Comparison of ENCODE assay signal across 9 cellular contexts in genomic region chr10:3807221-3807927, GRCh38. TPM values are rescaled to one million over a fixed set of nuclear protein-coding genes. Genes with fewer than 3 reads are reported as not detected.
DNase-seq lines count a peak whose midpoint lies in the region; ATAC-seq and TF ChIP-seq lines count a peak whose summit lies in the region.
"Had no signal": no experiment of that assay in that cellular context is flagged by ENCODE, and none has a peak within 500 bp of the region (broad histone marks: within the 10 kb centered on the region; RNA-seq: fewer than 3 reads in every experiment).

No MANE protein-coding gene starts in this region.

- no peaks in the 10 kb centered on the region for H3K9me3 ChIP-seq in RWPE2 (ENCODE audit: severe bottlenecking)
- H3K9me3 ChIP-seq in stomach: no peaks in the 10 kb centered on the region

- peak overlapping the region; percentile 98 for H3K27ac Mint-ChIP-seq in activated T-cell treated with anti-CD3 and anti-CD28 coated beads, Interleukin-2, amount 50 U/mL, for 24 hours
- H3K27ac Mint-ChIP-seq: stimulated activated memory B cell treated with anti-CD40 and anti-IgM and Interleukin-4, amounts not matched to agents 10 μg/mL and 1 μg/mL and 100 μg/mL, for 72 hours had no signal

- TF ChIP-seq POLR2A in stomach (IDR thresholded peaks at IDR 0.05): no peak

- ATAC-seq in RWPE2 (ENCODE audit: low read depth) (no peak), foreskin keratinocyte (no peak), HG03469 (IDR thresholded peaks at IDR 0.05; ENCODE audit: unreplicated experiment) (no peak), HG03378 (IDR thresholded peaks at IDR 0.05; ENCODE audit: unreplicated experiment) (no peak)
- ATAC-seq: stimulated activated memory B cell treated with anti-CD40 and anti-IgM and Interleukin-4, amounts not matched to agents 10 μg/mL and 1 μg/mL and 100 μg/mL, for 72 hours had no signal

- no peaks in the 10 kb centered on the region for H3K27me3 Mint-ChIP-seq in activated T-cell treated with anti-CD3 and anti-CD28 coated beads, Interleukin-2, amount 50 U/mL, for 24 hours
- H3K27me3 Mint-ChIP-seq: stimulated activated memory B cell treated with anti-CD40 and anti-IgM and Interleukin-4, amounts not matched to agents 10 μg/mL and 1 μg/mL and 100 μg/mL, for 72 hours had no signal

- no peaks in the 10 kb centered on the region for H3K9me3 Mint-ChIP-seq in activated T-cell treated with anti-CD3 and anti-CD28 coated beads, Interleukin-2, amount 50 U/mL, for 24 hours
- H3K9me3 Mint-ChIP-seq: stimulated activated memory B cell treated with anti-CD40 and anti-IgM and Interleukin-4, amounts not matched to agents 10 μg/mL and 1 μg/mL and 100 μg/mL, for 72 hours had no signal

- no peaks in the 10 kb centered on the region for H3K36me3 Mint-ChIP-seq in activated T-cell treated with anti-CD3 and anti-CD28 coated beads, Interleukin-2, amount 50 U/mL, for 24 hours (ENCODE audit: low read depth)
- H3K36me3 Mint-ChIP-seq: stimulated activated memory B cell treated with anti-CD40 and anti-IgM and Interleukin-4, amounts not matched to agents 10 μg/mL and 1 μg/mL and 100 μg/mL, for 72 hours had no signal

- no peaks in the 10 kb centered on the region for H3K4me1 Mint-ChIP-seq in activated T-cell treated with anti-CD3 and anti-CD28 coated beads, Interleukin-2, amount 50 U/mL, for 24 hours (ENCODE audit: low read depth)

- H3K27me3 ChIP-seq in RWPE2 (ENCODE audit: insufficient read depth, poor library complexity, severe bottlenecking): no peaks in the 10 kb centered on the region
- no peaks in the 10 kb centered on the region for H3K27me3 ChIP-seq in foreskin keratinocyte
- H3K27me3 ChIP-seq in stomach: no peaks in the 10 kb centered on the region

- intact Hi-C loops in stomach (cut with DNase I; ENCODE audit: low total_unique reads): no loop called here

- H3K4me3 ChIP-seq in RWPE2 (ENCODE audit: severe bottlenecking) (no peak overlapping the region), stomach (no peak overlapping the region)

- no peak for DNase-seq in activated T-cell treated with anti-CD3 and anti-CD28 coated beads, Interleukin-2, amount 50 U/mL, for 24 hours
- DNase-seq in activated T-cell treated with anti-CD3 and anti-CD28 coated beads for 4 hours (no peak), RWPE2 (ENCODE audit: low spot score) (no peak), foreskin keratinocyte (no peak), stomach (no peak), kidney glomerular epithelial cell (lab: John Stamatoyannopoulos, UW) (no peak)

- H3K4me1 ChIP-seq in RWPE2 (ENCODE audit: insufficient read depth, poor library complexity, severe bottlenecking) (peaks cover 61% of the 10 kb centered on the region), foreskin keratinocyte (peaks cover 42% of the 10 kb centered on the region), stomach (peaks cover 69 to 97% (median 78%) of the 10 kb centered on the region in 4 donors)

- H3K27ac ChIP-seq in RWPE2 (ENCODE audit: poor library complexity, severe bottlenecking) (peak overlapping the region; percentile 100), foreskin keratinocyte (peak overlapping the region; percentile 99), stomach (peak overlapping the region; percentile 69 to 94 (median 91))

- TF ChIP-seq CTCF in RWPE2 (IDR thresholded peaks at IDR 0.05; ENCODE audit: poor library complexity, severe bottlenecking) (no peak), foreskin keratinocyte (conservative IDR thresholded peaks at IDR 0.05) (no peak), stomach (IDR thresholded peaks at IDR 0.05) (no peak)

- H3K36me3 ChIP-seq in RWPE2 (ENCODE audit: low read depth): no peaks in the 10 kb centered on the region
- no peaks in the 10 kb centered on the region for H3K36me3 ChIP-seq in stomach

- WGBS in stomach, 5 donors: 77 to 91% (median 83%) methylated on average over 10 to 15 of the region's 15 CpGs

- no peak for TF ChIP-seq EP300 in stomach (IDR thresholded peaks at IDR 0.05)

- H3K4me3 Mint-ChIP-seq in activated T-cell treated with anti-CD3 and anti-CD28 coated beads, Interleukin-2, amount 50 U/mL, for 24 hours: peak overlapping the region; percentile 71
- H3K4me3 Mint-ChIP-seq: stimulated activated memory B cell treated with anti-CD40 and anti-IgM and Interleukin-4, amounts not matched to agents 10 μg/mL and 1 μg/mL and 100 μg/mL, for 72 hours had no signal

RNA-seq across cellular contexts. Expression of gene KLF6, which starts 22.4 kb away (rescaled TPM):
- total RNA-seq in foreskin keratinocyte (133 and 156 TPM in 2 replicates), stomach (100 to 1,000 TPM in 4 of 5 donors, 10 to 100 TPM in 1; 78.2 to 187 (median 119) TPM)
- polyA plus RNA-seq in foreskin keratinocyte (42.0 and 42.5 TPM in 2 replicates), stomach (10 to 100 TPM; 25.9 to 57.0 (median 31.4) TPM)
